8 cellular contexts compared by ENCODE assay signal in genomic region chr9:99614341-99614740, GRCh38.
"Had no signal": no experiment of that assay in that cellular context is flagged by ENCODE, and none has a peak within 500 bp of the region (broad histone marks: within the 10 kb centered on the region; RNA-seq: fewer than 3 reads in every experiment).

No MANE protein-coding gene starts in this region.

- DNase-seq: GDM1, GF-D8 had no signal

- FAIRE-seq: G401.6, GM12891, GM12892, GM18507, GM19239 had no signal

- H3K4me3 ChIP-seq: GM12878 had no signal
